1 cellular context compared by ENCODE assay signal in the genomic region with DNA sequence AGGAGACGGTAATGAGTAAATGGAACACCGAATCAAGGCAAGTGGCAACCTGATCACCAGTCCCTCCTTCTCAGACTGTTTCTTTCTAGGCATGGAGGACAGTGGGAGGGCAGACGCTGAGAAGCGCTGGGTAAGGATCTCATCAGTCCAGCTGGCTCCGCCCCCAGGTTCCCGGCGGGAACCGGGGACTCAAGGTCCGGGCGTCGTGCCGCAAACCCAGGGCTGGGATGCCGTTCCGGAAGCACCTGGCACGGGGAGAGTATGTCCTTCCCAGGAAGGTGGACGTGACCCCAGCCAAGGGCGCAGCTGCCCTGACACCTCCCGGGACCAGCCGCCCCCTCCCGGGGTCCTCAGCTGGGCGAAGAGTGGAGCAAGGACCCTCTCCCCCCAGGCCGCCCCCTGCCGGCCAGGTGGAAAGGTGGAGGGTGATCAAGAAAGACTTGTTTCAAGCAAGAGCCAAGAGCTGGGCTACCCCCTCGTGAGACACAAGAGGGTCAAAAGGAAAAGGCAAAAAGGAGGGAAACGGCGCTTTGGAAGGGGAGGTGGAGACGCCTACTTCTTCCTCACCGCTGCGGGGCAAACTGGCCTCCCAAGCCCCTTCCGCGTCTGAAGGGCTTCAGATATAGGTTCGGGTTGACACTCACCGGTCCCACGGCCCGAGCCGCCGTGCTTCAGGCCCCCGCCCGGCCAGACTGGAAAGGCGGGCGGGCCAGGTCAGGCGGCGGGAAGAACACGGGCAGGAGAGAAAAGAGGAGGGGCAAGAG.
A peak's percentile ranks its signal among the peaks of the same experiment; 100 is the strongest.
TF ChIP-seq lines count a peak whose summit lies in the region.

TSS of gene MYO19 (minus strand) at position 752 of the 764 bp plus-strand sequence. CDS start 2,330 bp downstream, outside the sequence.

TF ChIP-seq in HepG2, 621 proteins besides CTCF, POLR2A, EP300 and RAD21 (continued from another document):
- TF ChIP-seq SRSF9 (IDR thresholded peaks at IDR 0.05; ENCODE audit: borderline replicate concordance, insufficient read depth, low read depth, low read length, poor library complexity, severe bottlenecking) = no peak
- TF ChIP-seq, protein P1, sequence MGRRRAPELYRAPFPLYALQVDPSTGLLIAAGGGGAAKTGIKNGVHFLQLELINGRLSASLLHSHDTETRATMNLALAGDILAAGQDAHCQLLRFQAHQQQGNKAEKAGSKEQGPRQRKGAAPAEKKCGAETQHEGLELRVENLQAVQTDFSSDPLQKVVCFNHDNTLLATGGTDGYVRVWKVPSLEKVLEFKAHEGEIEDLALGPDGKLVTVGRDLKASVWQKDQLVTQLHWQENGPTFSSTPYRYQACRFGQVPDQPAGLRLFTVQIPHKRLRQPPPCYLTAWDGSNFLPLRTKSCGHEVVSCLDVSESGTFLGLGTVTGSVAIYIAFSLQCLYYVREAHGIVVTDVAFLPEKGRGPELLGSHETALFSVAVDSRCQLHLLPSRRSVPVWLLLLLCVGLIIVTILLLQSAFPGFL (CRISPR knock-in tag; IDR thresholded peaks at IDR 0.05) = no peak
- TF ChIP-seq ZBTB26 (CRISPR knock-in tag; IDR thresholded peaks at IDR 0.05; ENCODE audit: borderline replicate concordance) = no peak
- TF ChIP-seq ZNF883 (CRISPR knock-in tag; IDR thresholded peaks at IDR 0.05; ENCODE audit: not compliant biosample characterization) = peak; percentile 20
- TF ChIP-seq TOPORS (CRISPR knock-in tag; IDR thresholded peaks at IDR 0.05) = no peak; the same call in 1 of the 2 replicates
- TF ChIP-seq ZNF552 (CRISPR knock-in tag; IDR thresholded peaks at IDR 0.05; ENCODE audit: borderline replicate concordance) = no peak
- TF ChIP-seq MZF1 (CRISPR knock-in tag; IDR thresholded peaks at IDR 0.05; ENCODE audit: borderline replicate concordance) = no peak
- peak; percentile 50; the same call in 1 of the 2 replicates for TF ChIP-seq ZNF878 (CRISPR knock-in tag; IDR thresholded peaks at IDR 0.05)
- TF ChIP-seq SCMH1 (CRISPR knock-in tag; IDR thresholded peaks at IDR 0.05; ENCODE audit: borderline replicate concordance) = no peak
- no peak for TF ChIP-seq ZNF468 (CRISPR knock-in tag; IDR thresholded peaks at IDR 0.05)
- no peak for TF ChIP-seq SAFB2 (CRISPR knock-in tag; IDR thresholded peaks at IDR 0.05; ENCODE audit: borderline replicate concordance, low read depth)
- no peak for TF ChIP-seq ZBTB42 (CRISPR knock-in tag; IDR thresholded peaks at IDR 0.05)
